16 cellular contexts compared by ENCODE assay signal in genomic region chr19:34436716-34437115, GRCh38.
"Had no signal": no experiment of that assay in that cellular context is flagged by ENCODE, and none has a peak within 500 bp of the region (broad histone marks: within the 10 kb centered on the region; RNA-seq: fewer than 3 reads in every experiment).

No MANE protein-coding gene starts in this region.

- ATAC-seq: effector memory CD8-positive, alpha-beta T cell; gastrocnemius medialis; left lung; mucosa of descending colon; naive thymus-derived CD4-positive, alpha-beta T cell; stimulated activated effector memory CD8-positive, alpha-beta T cell treated with anti-CD3 and anti-CD28 coated beads, Interleukin-12 subunit alpha, Interleukin-12 subunit beta, amount 100 ng/mL, for 72 hours; WTC11 had no signal

- H3K9me3 ChIP-seq: gastrocnemius medialis, left lung, mucosa of descending colon, sigmoid colon, stomach, upper lobe of left lung had no signal

- H3K27me3 ChIP-seq: gastrocnemius medialis, left lung, sigmoid colon, stomach, upper lobe of left lung had no signal

- H3K27ac ChIP-seq: left lung, sigmoid colon, SK-N-MC, stomach, upper lobe of left lung had no signal

- H3K4me3 ChIP-seq: gastrocnemius medialis, left lung, mucosa of descending colon, sigmoid colon, SK-N-MC, stomach, upper lobe of left lung had no signal

- DNase-seq: activated CD4-positive, alpha-beta memory T cell treated with anti-CD3 and anti-CD28 coated beads for 36 hours; activated CD4-positive, alpha-beta T cell treated with anti-CD3 and anti-CD28 coated beads for 4 hours; activated T-cell treated with anti-CD3 and anti-CD28 coated beads for 4 hours; effector memory CD8-positive, alpha-beta T cell; gastrocnemius medialis; head of caudate nucleus; left lung; mucosa of descending colon; naive thymus-derived CD4-positive, alpha-beta T cell; sigmoid colon; stimulated activated CD4-positive, alpha-beta T cell treated with anti-CD3 and anti-CD28 coated beads, Interleukin-4, amount 100 ng/mL, for 24 hours; stomach; upper lobe of left lung had no signal

- H3K4me1 ChIP-seq: left lung had no signal
